In the genomic region with DNA sequence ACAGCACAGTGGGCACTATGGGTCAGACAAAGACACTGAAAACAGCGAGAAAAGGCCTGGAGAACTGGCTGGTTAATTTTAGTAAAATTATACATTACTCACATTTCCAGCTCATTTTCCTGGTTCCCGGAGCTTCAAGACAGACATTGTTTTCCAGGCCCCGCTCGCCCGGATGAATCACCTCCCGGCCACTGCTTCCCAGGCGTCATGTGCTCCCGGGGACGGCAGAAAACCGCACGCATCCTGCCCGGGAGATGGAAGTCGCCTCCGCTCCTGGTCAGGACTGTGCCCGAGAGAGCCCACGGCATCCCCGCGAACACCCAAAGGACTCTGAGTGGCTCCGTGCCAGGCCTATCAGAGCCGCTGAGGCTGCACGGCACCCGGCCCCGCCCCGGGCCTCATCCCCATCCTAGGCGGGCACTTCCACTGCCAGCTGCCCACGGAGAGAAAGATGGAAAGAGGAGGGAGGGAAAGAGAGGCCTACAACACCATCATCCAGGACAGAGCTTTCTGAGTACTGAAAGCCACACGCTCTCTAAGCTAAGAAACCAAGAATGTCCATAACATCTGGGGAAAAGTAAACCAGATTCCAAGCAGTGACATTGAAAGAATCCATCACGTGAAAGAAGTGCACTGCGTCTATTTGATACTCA, we compare ENCODE assay signal across 11 cellular contexts.
A peak's percentile ranks its signal among the peaks of the same experiment; 100 is the strongest.
DNase-seq lines count a peak whose midpoint lies in the region; ATAC-seq and TF ChIP-seq lines count a peak whose summit lies in the region.
"Had no signal": no experiment of that assay in that cellular context is flagged by ENCODE, and none has a peak within 500 bp of the region (broad histone marks: within the 10 kb centered on the region; RNA-seq: fewer than 3 reads in every experiment).

No MANE protein-coding gene starts in this region.

- H3K4me3 ChIP-seq in fibroblast of mammary gland (ENCODE audit: control insufficient read depth, low read depth, low read length), result peak overlapping the region; percentile 34
- H3K4me3 ChIP-seq: K562 had no signal

- H3K4me3 Mint-ChIP-seq in activated CD4-positive, alpha-beta T cell treated with anti-CD3 and anti-CD28 coated beads, Interleukin-2, amount 10 ng/mL, durations not matched to agents 7 days and 5 days, result no peak overlapping the region
- H3K4me3 Mint-ChIP-seq: dendritic cell treated with granulocyte-macrophage colony-stimulating factor and Interleukin-4, amounts not matched to agents 40 ng/mL and 50 ng/mL, for 4 days had no signal

- H3K27ac ChIP-seq in RWPE1, result peak overlapping the region; percentile 99

- H3K27ac Mint-ChIP-seq in activated CD4-positive, alpha-beta T cell treated with anti-CD3 and anti-CD28 coated beads, Interleukin-2, amount 10 ng/mL, durations not matched to agents 7 days and 5 days, result no peak overlapping the region

- no peak for TF ChIP-seq CTCF in RWPE1 (conservative IDR thresholded peaks at IDR 0.05; ENCODE audit: low read depth)
- no peak for TF ChIP-seq CTCF in fibroblast of mammary gland (conservative IDR thresholded peaks at IDR 0.05; ENCODE audit: control insufficient read depth, insufficient read depth, low read depth, low read length)

- peak; percentile 96 for DNase-seq in AG08395 (ENCODE audit: low spot score)
- peak; percentile 82 for DNase-seq in RWPE1 (ENCODE audit: low spot score)
- DNase-seq in fibroblast of mammary gland (ENCODE audit: low read depth), result peak; percentile 95
- DNase-seq in non-pigmented ciliary epithelial cell (ENCODE audit: low read depth), result peak; percentile 72
- no peak for DNase-seq in activated CD4-positive, alpha-beta T cell treated with anti-CD3 and anti-CD28 coated beads, Interleukin-2, amount 10 ng/mL, durations not matched to agents 7 days and 5 days
- no peak for DNase-seq in NCI-H187 treated with DMSO at 0.1 percent for 48 hours (lab: John Stamatoyannopoulos, UW)
- no peak for DNase-seq in stimulated activated CD4-positive, alpha-beta T cell treated with anti-CD3 and anti-CD28 coated beads, Interleukin-4, amount 100 ng/mL, for 4 hours
- DNase-seq: GF-D8 had no signal

- CTCF ChIA-PET in RWPE1 (lab: Yijun Ruan, JAX), result interaction anchor here (0.5 kb wide), 1 partner anchor 20 kb away, joined by 3 read pairs; no protein-coding TSS in a partner anchor
- CTCF ChIA-PET in activated CD4-positive, alpha-beta T cell treated with anti-CD3 and anti-CD28 coated beads, Interleukin-2, amount 10 ng/mL, durations not matched to agents 7 days and 5 days (lab: Charles Lee), result no interaction called here

- POLR2A ChIA-PET in RWPE1 (lab: Yijun Ruan, JAX; ENCODE audit: low non-redundant PET), result interaction anchor here (0.6 kb wide), 1 partner anchor 16 kb away, joined by 3 read pairs; no protein-coding TSS in a partner anchor
- POLR2A ChIA-PET in activated CD4-positive, alpha-beta T cell treated with anti-CD3 and anti-CD28 coated beads, Interleukin-2, amount 10 ng/mL, durations not matched to agents 7 days and 5 days (lab: Charles Lee), result no interaction called here

- ATAC-seq in HG03280 (IDR thresholded peaks at IDR 0.05; ENCODE audit: unreplicated experiment), result no peak
- ATAC-seq: K562 had no signal

- no peaks in the 10 kb centered on the region for H3K27me3 Mint-ChIP-seq in activated CD4-positive, alpha-beta T cell treated with anti-CD3 and anti-CD28 coated beads, Interleukin-2, amount 10 ng/mL, durations not matched to agents 7 days and 5 days
- H3K27me3 Mint-ChIP-seq: dendritic cell treated with granulocyte-macrophage colony-stimulating factor and Interleukin-4, amounts not matched to agents 40 ng/mL and 50 ng/mL, for 4 days had no signal

- peaks cover 3% of the 10 kb centered on the region for H3K36me3 Mint-ChIP-seq in activated CD4-positive, alpha-beta T cell treated with anti-CD3 and anti-CD28 coated beads, Interleukin-2, amount 10 ng/mL, durations not matched to agents 7 days and 5 days (ENCODE audit: low read depth)

- no peaks in the 10 kb centered on the region for H3K9me3 Mint-ChIP-seq in activated CD4-positive, alpha-beta T cell treated with anti-CD3 and anti-CD28 coated beads, Interleukin-2, amount 10 ng/mL, durations not matched to agents 7 days and 5 days
- H3K9me3 Mint-ChIP-seq: dendritic cell treated with granulocyte-macrophage colony-stimulating factor and Interleukin-4, amounts not matched to agents 40 ng/mL and 50 ng/mL, for 4 days had no signal

- no peaks in the 10 kb centered on the region for H3K4me1 Mint-ChIP-seq in activated CD4-positive, alpha-beta T cell treated with anti-CD3 and anti-CD28 coated beads, Interleukin-2, amount 10 ng/mL, durations not matched to agents 7 days and 5 days

Comparison
In these comparisons a context has a peak if more than half of its experiments do, and no peak if none do; other contexts are left out.
1. DNase-seq: peak in AG08395 (single experiment), RWPE1 (single experiment), fibroblast of mammary gland (single experiment) and non-pigmented ciliary epithelial cell (single experiment); none in activated CD4-positive, alpha-beta T cell treated with anti-CD3 and anti-CD28 coated beads, Interleukin-2, amount 10 ng/mL, durations not matched to agents 7 days and 5 days (single experiment), NCI-H187 treated with DMSO at 0.1 percent for 48 hours (single experiment) and stimulated activated CD4-positive, alpha-beta T cell treated with anti-CD3 and anti-CD28 coated beads, Interleukin-4, amount 100 ng/mL, for 4 hours (0 of 2).